Comparison of ENCODE assay signal across 11 cellular contexts in the genomic region with DNA sequence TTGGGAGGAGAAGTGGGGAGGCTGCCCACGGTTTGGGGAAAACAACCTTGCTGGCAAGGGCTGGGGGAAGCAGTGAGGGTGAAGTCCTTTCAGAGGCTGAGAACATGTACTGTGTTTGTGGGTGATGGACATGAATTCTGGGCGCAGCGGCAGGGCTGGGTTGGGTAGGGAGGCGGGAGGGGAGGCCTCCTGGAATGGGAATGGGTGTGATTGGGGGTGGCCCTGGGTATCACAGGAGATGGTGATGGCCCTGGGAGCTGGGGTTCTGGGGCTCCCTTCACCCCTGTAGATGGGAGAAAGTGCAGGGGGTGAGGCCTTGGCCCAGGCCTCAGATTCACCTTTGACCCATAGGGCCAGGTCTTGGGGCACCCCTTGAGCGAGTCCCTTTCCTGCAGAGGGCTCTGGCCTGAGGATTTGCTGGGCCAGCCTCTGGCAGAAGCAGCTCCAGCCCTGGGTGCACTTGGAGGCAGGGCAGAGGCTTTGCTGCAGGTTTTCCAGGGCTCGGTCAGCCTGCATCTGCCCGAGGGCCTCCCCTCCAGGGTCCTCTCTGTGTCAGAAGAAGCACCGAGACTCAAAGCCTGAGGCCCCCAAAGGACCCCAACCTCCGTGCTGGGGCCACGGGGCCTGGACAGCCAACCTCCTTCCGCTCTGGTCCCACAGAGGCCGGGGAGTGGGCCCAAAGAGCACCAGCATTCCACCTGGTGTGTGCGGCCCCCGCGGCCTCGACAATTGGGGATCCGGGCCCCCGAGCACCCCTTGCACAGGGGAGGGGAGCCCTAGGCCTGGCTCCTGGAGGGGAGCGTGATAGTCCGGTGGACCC. TPM values are rescaled to one million over a fixed set of nuclear protein-coding genes. Genes with fewer than 3 reads are reported as not detected.
A peak's percentile ranks its signal among the peaks of the same experiment; 100 is the strongest.
DNase-seq lines count a peak whose midpoint lies in the region; ATAC-seq, FAIRE-seq and TF ChIP-seq lines count a peak whose summit lies in the region.
"Had no signal": no experiment of that assay in that cellular context is flagged by ENCODE, and none has a peak within 500 bp of the region (broad histone marks: within the 10 kb centered on the region; RNA-seq: fewer than 3 reads in every experiment).

No MANE protein-coding gene starts in this region.

- no peak overlapping the region; the same call in 2 of the 3 replicates for H3K4me3 ChIP-seq in A549
- peak overlapping the region in 6 of 59 donors; percentile 44 to 63 (median 55) for H3K4me3 ChIP-seq in dorsolateral prefrontal cortex

- POLR2A ChIA-PET in A549 (lab: Yijun Ruan, JAX), result interaction anchor here (1.2 to 2.2 kb wide), 4 partner anchors 18 to 183 kb away, joined by 4 to 29 read pairs (median 12); partner anchors contain the start of genes NRARP and TUBB4B

- H3K9me3 Mint-ChIP-seq in IgD-negative memory B cell (no peaks in the 10 kb centered on the region), nephron (no peaks in the 10 kb centered on the region)

- TF ChIP-seq CTCF in A549 (IDR thresholded peaks at IDR 0.05) (no peak), dorsolateral prefrontal cortex (IDR thresholded peaks at IDR 0.05 in 54 of 56, conservative IDR thresholded peaks at IDR 0.05 in 2 of 56; ENCODE audit: low read depth in 1 of 56, partially characterized antibody in 56 of 56) (no peak), nephron (IDR thresholded peaks at IDR 0.05; ENCODE audit: unreplicated experiment in 3 of 3) (no peak)

- WGBS in A549 (ENCODE audit: missing lambda C conversion rate), result 83% methylated on average over 10 of the region's 20 CpGs

- no peak for TF ChIP-seq EP300 in A549 (IDR thresholded peaks at IDR 0.05)

- H3K4me3 Mint-ChIP-seq in IgD-negative memory B cell (peak overlapping the region; percentile 81 to 95 (median 85)), nephron (peak overlapping the region; percentile 43 to 86 (median 85))

- H3K4me1 Mint-ChIP-seq in IgD-negative memory B cell (peaks cover 5 to 28% (median 20%) of the 10 kb centered on the region in 3 donors), nephron (peaks cover 21% of the 10 kb centered on the region)

- H3K4me1 ChIP-seq in A549, result peaks cover 28% of the 10 kb centered on the region

- peak; percentile 4 to 14; a peak in 4 of 6 replicates for ATAC-seq in A549
- ATAC-seq in HG03175 (IDR thresholded peaks at IDR 0.05; ENCODE audit: unreplicated experiment), result no peak
- no peak for ATAC-seq in HG03025 (IDR thresholded peaks at IDR 0.05; ENCODE audit: low FRiP score, unreplicated experiment)

- no peaks in the 10 kb centered on the region for H3K9me3 ChIP-seq in A549

- H3K4me2 ChIP-seq in A549, result peak overlapping the region; percentile 97

- H3K27ac Mint-ChIP-seq in IgD-negative memory B cell (peak overlapping the region; percentile 36 to 76 (median 54)), nephron (peak overlapping the region; percentile 91 to 99 (median 93))

- intact Hi-C loops in dorsolateral prefrontal cortex (cut with DNase I), result no loop called here

- TF ChIP-seq POLR2A in A549 (IDR thresholded peaks at IDR 0.05; ENCODE audit: low read length), result no peak

- peaks cover 3% of the 10 kb centered on the region for H3K36me3 Mint-ChIP-seq in IgD-negative memory B cell
- H3K36me3 Mint-ChIP-seq in nephron (ENCODE audit: low read depth), result peaks cover 4% of the 10 kb centered on the region

- peak overlapping the region; percentile 94 to 96 for H3K27ac ChIP-seq in A549
- H3K27ac ChIP-seq in dorsolateral prefrontal cortex, result peak overlapping the region in 31 of 59 donors; percentile 14 to 87 (median 73)

- H3K27me3 ChIP-seq in dorsolateral prefrontal cortex, result peaks cover 0 to 51% (median 35%) of the 10 kb centered on the region in 45 donors

- no peak for TF ChIP-seq RAD21 in A549 (conservative IDR thresholded peaks at IDR 0.05 in 1 of 2, IDR thresholded peaks at IDR 0.05 in 1 of 2)

- FAIRE-seq in A549 (lab: Jason Lieb, UNC), result no peak

- H3K27me3 Mint-ChIP-seq in IgD-negative memory B cell, result no peaks in the 10 kb centered on the region
- H3K27me3 Mint-ChIP-seq in nephron (ENCODE audit: low read depth), result no peaks in the 10 kb centered on the region

- DNase-seq in A549 (ENCODE audit: low read depth in 1 of 2, low spot score in 1 of 2), result no peak
- no peak for DNase-seq in dorsolateral prefrontal cortex
- no peak for DNase-seq in stimulated activated CD4-positive, alpha-beta T cell treated with anti-CD3 and anti-CD28 coated beads, Interleukin-2, amount 100 ng/mL, for 48 hours
- DNase-seq in activated CD8-positive, alpha-beta memory T cell treated with anti-CD3 and anti-CD28 coated beads for 24 hours, result no peak
- DNase-seq: activated T-cell treated with anti-CD3 and anti-CD28 coated beads for 4 hours had no signal

- CTCF ChIA-PET in A549 (lab: Yijun Ruan, JAX), result interaction anchor here (0.9 to 2.8 kb wide), 6 partner anchors 9 to 131 kb away, joined by 3 to 16 read pairs (median 12); partner anchors contain the start of genes NRARP and RNF224

TF ChIP-seq in A549, 52 proteins besides CTCF, POLR2A, EP300 and RAD21:
- TF ChIP-seq POLR2AphosphoS2 (conservative IDR thresholded peaks at IDR 0.05; ENCODE audit: low read length) (no peak), TFCP2L1 (CRISPR knock-in tag; IDR thresholded peaks at IDR 0.05) (0 out of 2 replicates have a peak, but pooled peaks have one; percentile 14)

RNA-seq across cellular contexts. Expression of gene TOR4A, which starts 1.4 kb away (rescaled TPM):
- 8.7 and 9.8 TPM in 2 replicates for polyA plus RNA-seq in A549 (2011; rRNA removed)
- 10.9 and 17.9 TPM in 2 replicates for polyA plus RNA-seq in A549 (2012; cell fraction: cytosol; rRNA removed)
- 23.3 and 38.1 TPM in 2 replicates for polyA plus RNA-seq in A549 (2012; cell fraction: nucleus; rRNA removed)
- polyA plus RNA-seq in A549 (2017; fragmentation: RNase III; extraction: RNeasy Plus Mini Kit Qiagen cat#74134 plus additional on column Dnase treatment), result 15.6 to 18.6 TPM (median 17.5 TPM) in 3 replicates
- polyA minus RNA-seq in A549 (2011; rRNA and poly(A)+ RNA removed), result 7.4 and 10.4 TPM in 2 replicates
- 8.9 TPM for polyA plus RNA-seq in IgD-negative memory B cell
- total RNA-seq in dorsolateral prefrontal cortex, result 1 to 10 TPM in 106 of 120 experiments, under 1 TPM in 14; 0.75 to 5.2 (median 1.7) TPM

RNA-seq across cellular contexts. Expression of gene NELFB, which starts 21.0 kb away (rescaled TPM):
- polyA plus RNA-seq in A549 (2011; rRNA removed) (31.8 and 33.8 TPM in 2 replicates), A549 (2017; fragmentation: RNase III; extraction: RNeasy Plus Mini Kit Qiagen cat#74134 plus additional on column Dnase treatment) (44.4 to 46.3 TPM (median 45.3 TPM) in 3 replicates), IgD-negative memory B cell (34.2 TPM)
- polyA plus RNA-seq in A549 (2012; cell fraction: cytosol; rRNA removed), result 81.9 and 98.3 TPM in 2 replicates
- polyA plus RNA-seq in A549 (2012; cell fraction: nucleus; rRNA removed), result 92.5 and 112 TPM in 2 replicates
- polyA minus RNA-seq in A549 (2011; rRNA and poly(A)+ RNA removed), result 23.6 and 32.9 TPM in 2 replicates
- 100 to 1,000 TPM in 1 of 120 experiments, 10 to 100 TPM in 119; 50.4 to 106 (median 64.4) TPM for total RNA-seq in dorsolateral prefrontal cortex

RNA-seq across cellular contexts. Expression of gene STPG3, which starts 25.1 kb away (rescaled TPM):
- polyA plus RNA-seq in A549 (2011; rRNA removed) (not detected in 2 replicates), A549 (2017; fragmentation: RNase III; extraction: RNeasy Plus Mini Kit Qiagen cat#74134 plus additional on column Dnase treatment) (not detected in 3 replicates), IgD-negative memory B cell (not detected)
- not detected in 2 replicates for polyA plus RNA-seq in A549 (2012; cell fraction: cytosol; rRNA removed)
- not detected in 2 replicates for polyA plus RNA-seq in A549 (2012; cell fraction: nucleus; rRNA removed)
- polyA minus RNA-seq in A549 (2011; rRNA and poly(A)+ RNA removed), result not detected in 2 replicates
- not detected for total RNA-seq in dorsolateral prefrontal cortex
- total RNA-seq: LHCN-M2, mucosa of gallbladder had no signal

RNA-seq across cellular contexts. Expression of gene NRARP, which starts 25.9 kb away (rescaled TPM):
- polyA plus RNA-seq in A549 (2011; rRNA removed), result 3.2 and 5.1 TPM in 2 replicates
- polyA plus RNA-seq in A549 (2012; cell fraction: cytosol; rRNA removed), result 9.0 and 17.2 TPM in 2 replicates
- 17.0 and 17.5 TPM in 2 replicates for polyA plus RNA-seq in A549 (2012; cell fraction: nucleus; rRNA removed)
- 1.3 to 1.4 TPM (median 1.3 TPM) in 3 replicates for polyA plus RNA-seq in A549 (2017; fragmentation: RNase III; extraction: RNeasy Plus Mini Kit Qiagen cat#74134 plus additional on column Dnase treatment)
- polyA minus RNA-seq in A549 (2011; rRNA and poly(A)+ RNA removed), result 1.3 and 2.8 TPM in 2 replicates
- not detected for polyA plus RNA-seq in IgD-negative memory B cell
- 10 to 100 TPM in 47 of 120 experiments, 1 to 10 TPM in 73; 4.6 to 17.2 (median 9.3) TPM for total RNA-seq in dorsolateral prefrontal cortex
- total RNA-seq: LHCN-M2 had no signal

RNA-seq across cellular contexts. Expression of gene TUBB4B, which starts 35.1 kb away (rescaled TPM):
- polyA plus RNA-seq in A549 (2011; rRNA removed), result 256 and 268 TPM in 2 replicates
- 1,090 and 1,227 TPM in 2 replicates for polyA plus RNA-seq in A549 (2012; cell fraction: cytosol; rRNA removed)
- 1,168 and 1,626 TPM in 2 replicates for polyA plus RNA-seq in A549 (2012; cell fraction: nucleus; rRNA removed)
- 646 to 795 TPM (median 671 TPM) in 3 replicates for polyA plus RNA-seq in A549 (2017; fragmentation: RNase III; extraction: RNeasy Plus Mini Kit Qiagen cat#74134 plus additional on column Dnase treatment)
- polyA minus RNA-seq in A549 (2011; rRNA and poly(A)+ RNA removed), result 286 and 296 TPM in 2 replicates
- 88.4 TPM for polyA plus RNA-seq in IgD-negative memory B cell
- 100 to 1,000 TPM; 132 to 331 (median 230) TPM for total RNA-seq in dorsolateral prefrontal cortex

Comparison
In these comparisons a context has a peak if more than half of its experiments do, and no peak if none do; other contexts are left out.
1. ATAC-seq: peak in A549 (2 of 2); none in HG03175 (single experiment) and HG03025 (single experiment).